ENCODE assay signal across 23 cellular contexts in the genomic region with DNA sequence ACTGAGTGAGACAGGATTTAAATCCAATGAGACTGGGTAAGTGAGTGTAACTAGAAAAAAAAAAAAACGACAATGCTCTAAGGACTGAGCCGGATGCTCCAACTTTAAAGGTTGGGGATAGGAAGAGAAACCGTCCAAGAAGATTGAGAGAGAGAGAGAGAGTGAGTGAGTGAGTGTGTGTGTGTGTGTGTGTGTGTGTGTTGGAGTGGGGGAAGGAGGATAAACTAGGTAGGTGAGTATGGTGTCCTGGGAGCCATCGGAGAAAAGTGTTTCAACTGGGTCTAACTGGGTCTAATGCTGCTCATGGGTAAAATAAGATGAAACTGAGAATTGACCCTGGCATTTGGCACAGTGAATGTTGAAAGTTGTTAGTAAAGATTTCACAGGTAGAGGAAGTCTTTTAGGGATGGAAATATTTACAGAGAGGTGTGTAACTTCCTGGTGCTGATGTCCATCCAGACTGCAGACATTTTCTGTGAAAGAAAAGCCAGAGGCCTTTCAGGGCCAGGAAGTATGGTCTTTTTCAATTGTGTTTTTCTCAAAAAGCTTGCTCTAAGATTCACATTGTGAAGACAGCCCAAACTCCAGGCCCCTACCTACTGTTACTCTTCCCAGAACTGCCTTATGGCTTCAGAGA. TPM values are rescaled to one million over a fixed set of nuclear protein-coding genes. Genes with fewer than 3 reads are reported as not detected.
A peak's percentile ranks its signal among the peaks of the same experiment; 100 is the strongest.
DNase-seq lines count a peak whose midpoint lies in the region; ATAC-seq, FAIRE-seq and TF ChIP-seq lines count a peak whose summit lies in the region.
"Had no signal": no experiment of that assay in that cellular context is flagged by ENCODE, and none has a peak within 500 bp of the region (broad histone marks: within the 10 kb centered on the region; RNA-seq: fewer than 3 reads in every experiment).

No MANE protein-coding gene starts in this region.

- no peaks in the 10 kb centered on the region for H3K27me3 Mint-ChIP-seq in activated B cell treated with CpG ODN at 0.5 μM for 24 hours

- no peak overlapping the region for H3K4me3 ChIP-seq in HepG2 (replicated peaks in 1 of 3; ENCODE audit: insufficient read depth in 1 of 3, low read depth in 2 of 3, low read length in 3 of 3)
- no peak overlapping the region for H3K4me3 ChIP-seq in right lobe of liver
- H3K4me3 ChIP-seq in mesendoderm (ENCODE audit: low read length) = no peak overlapping the region
- H3K4me3 ChIP-seq in vagina = no peak overlapping the region
- H3K4me3 ChIP-seq: colonic mucosa, sigmoid colon had no signal

- no peak overlapping the region for H2AFZ ChIP-seq in HepG2 (ENCODE audit: low read length)

- H3K4me2 ChIP-seq in HepG2 (ENCODE audit: low read depth, low read length) (no peak overlapping the region), mesendoderm (ENCODE audit: low read length) (no peak overlapping the region)

- no peak for ATAC-seq in HepG2
- ATAC-seq in right lobe of liver = no peak
- no peak for ATAC-seq in activated B cell treated with CpG ODN at 0.5 μM for 24 hours (ENCODE audit: low read depth)
- ATAC-seq in HG02763 (IDR thresholded peaks at IDR 0.05; ENCODE audit: unreplicated experiment) = no peak
- ATAC-seq: T-helper 17 cell had no signal

- no peak overlapping the region for H3K4me3 Mint-ChIP-seq in activated B cell treated with CpG ODN at 0.5 μM for 24 hours
- H3K4me3 Mint-ChIP-seq: T-helper 17 cell had no signal

- no peak overlapping the region for H3K23ac ChIP-seq in mesendoderm (ENCODE audit: low read length)

- H3K27ac ChIP-seq in HepG2 (ENCODE audit: extremely low read length, insufficient read depth, low read length) = no peak overlapping the region
- no peak overlapping the region for H3K27ac ChIP-seq in right lobe of liver
- no peak overlapping the region for H3K27ac ChIP-seq in mesendoderm (ENCODE audit: low read depth, low read length)
- peak overlapping the region; percentile 4 for H3K27ac ChIP-seq in vagina
- H3K27ac ChIP-seq: colonic mucosa, sigmoid colon had no signal

- H3K36me3 ChIP-seq in HepG2 (replicated peaks in 1 of 2; ENCODE audit: control insufficient read depth in 1 of 2, insufficient read depth in 2 of 2, low read length in 2 of 2) (no peaks in the 10 kb centered on the region), right lobe of liver (no peaks in the 10 kb centered on the region), mesendoderm (ENCODE audit: control insufficient read depth, insufficient read depth, low read length) (no peaks in the 10 kb centered on the region), vagina (no peaks in the 10 kb centered on the region)
- H3K36me3 ChIP-seq: colonic mucosa, sigmoid colon had no signal

- POLR2A ChIA-PET in HepG2 (lab: Yijun Ruan, JAX) = no interaction called here
- POLR2A ChIA-PET in activated B cell treated with CpG ODN at 0.5 μM for 24 hours (lab: Charles Lee) = interaction anchor here (1.5 kb wide), 1 partner anchor 12 kb away, joined by 4 read pairs; no protein-coding TSS in a partner anchor

- no peak overlapping the region for H3K4ac ChIP-seq in mesendoderm (ENCODE audit: low read depth, low read length)

- peak overlapping the region; percentile 97 for H3K27ac Mint-ChIP-seq in activated B cell treated with CpG ODN at 0.5 μM for 24 hours
- H3K27ac Mint-ChIP-seq: T-helper 17 cell had no signal

- no peak overlapping the region for H3K56ac ChIP-seq in mesendoderm (ENCODE audit: low read length)

- H3K79me2 ChIP-seq in HepG2 (ENCODE audit: insufficient read depth, low read length) = no peaks in the 10 kb centered on the region
- no peaks in the 10 kb centered on the region for H3K79me2 ChIP-seq in mesendoderm (ENCODE audit: control insufficient read depth, insufficient read depth, low read length)

- H3K9me3 ChIP-seq in HepG2 (ENCODE audit: low read length) = no peaks in the 10 kb centered on the region
- H3K9me3 ChIP-seq in right lobe of liver = no peaks in the 10 kb centered on the region
- no peaks in the 10 kb centered on the region for H3K9me3 ChIP-seq in vagina
- H3K9me3 ChIP-seq: colonic mucosa, sigmoid colon had no signal

- H3K4me1 ChIP-seq in HepG2 (ENCODE audit: insufficient read depth, low read length) (peaks cover 10% of the 10 kb centered on the region), right lobe of liver (no peaks in the 10 kb centered on the region), mesendoderm (ENCODE audit: control insufficient read depth, low read depth, low read length) (no peaks in the 10 kb centered on the region), vagina (peaks cover 13% of the 10 kb centered on the region)
- H3K4me1 ChIP-seq: colonic mucosa had no signal

- no peak overlapping the region for H4K8ac ChIP-seq in mesendoderm (ENCODE audit: low read depth, low read length)

- intact Hi-C loops in HepG2 (cut with micrococcal nuclease; ENCODE audit: unreplicated experiment) (no loop called here), right lobe of liver (cut with DNase I) (no loop called here), activated B cell treated with CpG ODN at 0.5 μM for 24 hours (cut with micrococcal nuclease) (no loop called here), vagina (cut with DNase I) (no loop called here)

- no peak overlapping the region for H2BK15ac ChIP-seq in mesendoderm (replicated peaks; ENCODE audit: low read depth)

- H3K9ac ChIP-seq in HepG2 (ENCODE audit: insufficient read depth, low read depth, low read length) (no peak overlapping the region), mesendoderm (ENCODE audit: low read length) (no peak overlapping the region)

- no TSS peak for BruUV-seq in HepG2 (replicated peaks; lab: Mats Ljungman, UMichigan)

- peak overlapping the region; percentile 5 for H4K5ac ChIP-seq in mesendoderm (ENCODE audit: low read length)

- no peak for TF ChIP-seq RAD21 in HepG2 (CRISPR knock-in tag; IDR thresholded peaks at IDR 0.05)

- TF ChIP-seq POLR2A in HepG2 (IDR thresholded peaks at IDR 0.05; ENCODE audit: insufficient read depth in 1 of 2, low read depth in 2 of 2, low read length in 2 of 2) (no peak), right lobe of liver (IDR thresholded peaks at IDR 0.05) (no peak), vagina (IDR thresholded peaks at IDR 0.05) (no peak)

- H3K27me3 ChIP-seq in HepG2 (ENCODE audit: control insufficient read depth in 1 of 2, insufficient read depth in 2 of 2, low read length in 2 of 2) = no peaks in the 10 kb centered on the region
- no peaks in the 10 kb centered on the region for H3K27me3 ChIP-seq in right lobe of liver
- H3K27me3 ChIP-seq in mesendoderm (ENCODE audit: insufficient read depth, low read length, poor library complexity) = no peaks in the 10 kb centered on the region
- no peaks in the 10 kb centered on the region for H3K27me3 ChIP-seq in vagina
- H3K27me3 ChIP-seq: colonic mucosa, sigmoid colon had no signal

- in situ Hi-C loops in HepG2 (cut with HindIII; ENCODE audit: extremely low pct_ligation_motif_present, low pct_unique_long_range_greater_than_20kb) = no loop called here

- peaks cover 7% of the 10 kb centered on the region for H3K9me3 Mint-ChIP-seq in activated B cell treated with CpG ODN at 0.5 μM for 24 hours

- TF ChIP-seq CTCF in HepG2 (CRISPR knock-in tag; IDR thresholded peaks at IDR 0.05) (no peak), right lobe of liver (IDR thresholded peaks at IDR 0.05) (no peak), activated B cell treated with CpG ODN at 0.5 μM for 24 hours (IDR thresholded peaks at IDR 0.05) (no peak), vagina (IDR thresholded peaks at IDR 0.05) (no peak)

- CTCF ChIA-PET in HepG2 (lab: Yijun Ruan, JAX; ENCODE audit: low intra/inter-chr PET ratio, low total read pairs) = no interaction called here
- CTCF ChIA-PET in activated B cell treated with CpG ODN at 0.5 μM for 24 hours (lab: Charles Lee) = no interaction called here

- H3K4me1 Mint-ChIP-seq in activated B cell treated with CpG ODN at 0.5 μM for 24 hours = peaks cover 82% of the 10 kb centered on the region
- H3K4me1 Mint-ChIP-seq: T-helper 17 cell had no signal

- no peak overlapping the region for H2BK5ac ChIP-seq in mesendoderm (ENCODE audit: low read length)

- H2BK120ac ChIP-seq in mesendoderm (ENCODE audit: low read depth, low read length) = no peak overlapping the region

- 63% methylated on average over 4 of the region's 4 CpGs for WGBS in HepG2 (ENCODE audit: low lambda C conversion rate)
- WGBS in right lobe of liver (ENCODE audit: insufficient coverage, low coverage, low lambda C conversion rate, missing lambda C conversion rate) = 64% methylated on average over 4 of the region's 4 CpGs
- no CpG with 5 or more reads among the region's 4 CpGs for WGBS in mesendoderm (ENCODE audit: extremely low coverage, insufficient coverage, low lambda C conversion rate)

- no peaks in the 10 kb centered on the region for H4K20me1 ChIP-seq in HepG2 (ENCODE audit: insufficient read depth, low read length)

- DNase-seq in HepG2 (ENCODE audit: low spot score) (no peak), right lobe of liver (no peak), activated B cell treated with CpG ODN at 0.5 μM for 24 hours (no peak), mesendoderm (no peak), vagina (ENCODE audit: extremely low spot score in 2 of 2) (no peak), cerebellum (ENCODE audit: low spot score) (no peak), ecto neural progenitor cell (ENCODE audit: low spot score) (no peak)
- DNase-seq: ACHN; activated CD4-positive, alpha-beta T cell treated with anti-CD3 and anti-CD28 coated beads, Interleukin-2, amount 50 U/mL, for 4 hours; activated effector memory CD4-positive, alpha-beta T cell treated with anti-CD3 and anti-CD28 coated beads, Interleukin-2, amount 50 U/mL, for 16 hours; C1 segment of cervical spinal cord; Calu3; colonic mucosa; Karpas-422; NCI-H1092; NCI-H2029; NCI-H345; NK-92 treated with Interleukin-12 subunit alpha and Interleukin-12 subunit beta, amount 100 ng/mL, for 24 hours; sigmoid colon; T-helper 17 cell had no signal

- peaks cover 56% of the 10 kb centered on the region for H3K36me3 Mint-ChIP-seq in activated B cell treated with CpG ODN at 0.5 μM for 24 hours (ENCODE audit: low read depth)

- no peak overlapping the region for H3K18ac ChIP-seq in mesendoderm (ENCODE audit: low read length)

- H3K79me1 ChIP-seq in mesendoderm (ENCODE audit: low read length) = no peaks in the 10 kb centered on the region

- FAIRE-seq in HepG2 (lab: Jason Lieb, UNC) = no peak
- FAIRE-seq: urothelium cell line had no signal

- no peak overlapping the region for H2AK5ac ChIP-seq in mesendoderm (ENCODE audit: low read length)

- TF ChIP-seq EP300 in HepG2 (IDR thresholded peaks at IDR 0.05; ENCODE audit: low read depth in 2 of 2, low read length in 2 of 2) (no peak), HepG2 (CRISPR knock-in tag; IDR thresholded peaks at IDR 0.05; ENCODE audit: borderline replicate concordance) (no peak)

RNA-seq across cellular contexts. Expression of gene ENTPD1, which starts 14.2 kb away (rescaled TPM):
- 0.03 and 0.07 TPM in 2 replicates for total RNA-seq in HepG2 (2016; rRNA removed; fragmentation: Illumina TruSeq; extraction: Trizol)
- total RNA-seq in HepG2 (2016; cell fraction: cytosol; rRNA removed; fragmentation: Illumina TruSeq; extraction: Trizol; ENCODE audit: low read depth) = not detected in 2 replicates
- total RNA-seq in HepG2 (2016; cell fraction: insoluble cytoplasmic fraction; rRNA removed; fragmentation: Illumina TruSeq; extraction: Trizol) = 0.06 TPM in 1 of 2 replicates, not detected in the other
- not detected in 2 replicates for total RNA-seq in HepG2 (2016; cell fraction: membrane; rRNA removed; fragmentation: Illumina TruSeq; extraction: Trizol)
- 0.56 TPM in 1 of 2 replicates, not detected in the other for total RNA-seq in HepG2 (2016; cell fraction: nucleus; rRNA removed; fragmentation: Illumina TruSeq; extraction: Trizol)
- 0.03 and 0.07 TPM in 2 replicates for polyA plus RNA-seq in HepG2 (2011; rRNA removed)
- polyA plus RNA-seq in HepG2 (2011; cell fraction: cytosol; rRNA removed) = 0.03 and 0.06 TPM in 2 replicates
- 0.21 and 0.45 TPM in 2 replicates for polyA plus RNA-seq in HepG2 (2011; cell fraction: nucleus; rRNA removed)
- polyA plus RNA-seq in HepG2 (2012) = 1.4 and 2.0 TPM in 2 replicates
- not detected in 2 replicates for polyA plus RNA-seq in HepG2 (2016; cell fraction: cytosol; fragmentation: Illumina TruSeq; extraction: Trizol; ENCODE audit: low read depth)
- polyA plus RNA-seq in HepG2 (2016; cell fraction: insoluble cytoplasmic fraction; fragmentation: Illumina TruSeq; extraction: Trizol; ENCODE audit: low read depth) = not detected in 2 replicates
- polyA plus RNA-seq in HepG2 (2016; cell fraction: membrane; fragmentation: Illumina TruSeq; extraction: Trizol; ENCODE audit: low read depth) = not detected in 2 replicates
- 0.21 TPM in 1 of 2 replicates, not detected in the other for polyA plus RNA-seq in HepG2 (2016; cell fraction: nucleus; fragmentation: Illumina TruSeq; extraction: Trizol; ENCODE audit: insufficient read depth, low read depth)
- 0.40 TPM in 1 of 2 replicates, not detected in the other for polyA minus RNA-seq in HepG2 (2011; rRNA and poly(A)+ RNA removed; ENCODE audit: low replicate concordance)
- not detected in 2 replicates for polyA minus RNA-seq in HepG2 (2011; cell fraction: cytosol; rRNA and poly(A)+ RNA removed)
- 0.25 and 0.26 TPM in 2 replicates for polyA minus RNA-seq in HepG2 (2011; cell fraction: nucleus; rRNA and poly(A)+ RNA removed)
- 1 to 10 TPM; 1.8 to 4.7 (median 3.6) TPM for total RNA-seq in right lobe of liver
- total RNA-seq in activated B cell treated with CpG ODN at 0.5 μM for 24 hours = 187 TPM in 2 replicates
- 0.41 TPM for polyA plus RNA-seq in mesendoderm (2013, experiment 1 of 2)
- polyA plus RNA-seq in mesendoderm (2013, experiment 2 of 2) = 0.31 TPM
- total RNA-seq in vagina = 17.7 TPM
- total RNA-seq in cerebellum = 12.2 TPM
- total RNA-seq: HT-29 had no signal

Comparison
In these comparisons a context has a peak if more than half of its experiments do, and no peak if none do; other contexts are left out.
1. RNA of gene ENTPD1, which starts 14.2 kb away (total RNA-seq): 187 TPM in activated B cell treated with CpG ODN at 0.5 μM for 24 hours; 17.7 TPM in vagina (single experiment), 12.2 TPM in cerebellum (single experiment), 1.8 to 4.7 TPM in right lobe of liver and 0.03 to 0.56 TPM in HepG2; every median in the first group is over 10 times any median in the second.